ENCODE assay signal across 26 cellular contexts in genomic region chr15:89157918-89158564, GRCh38.
DNase-seq lines count a peak whose midpoint lies in the region; ATAC-seq and TF ChIP-seq lines count a peak whose summit lies in the region.
"Had no signal": no experiment of that assay in that cellular context is flagged by ENCODE, and none has a peak within 500 bp of the region (broad histone marks: within the 10 kb centered on the region; RNA-seq: fewer than 3 reads in every experiment).

No MANE protein-coding gene starts in this region.

- TF ChIP-seq CTCF in C4-2B (conservative IDR thresholded peaks at IDR 0.05), result no peak
- TF ChIP-seq CTCF in RWPE2 (IDR thresholded peaks at IDR 0.05; ENCODE audit: poor library complexity, severe bottlenecking), result no peak

- no peak overlapping the region for H3K18ac ChIP-seq in mesenchymal stem cell (ENCODE audit: low read depth in 1 of 2, low read length in 2 of 2)

- peaks cover 3% of the 10 kb centered on the region for H3K79me1 ChIP-seq in mesenchymal stem cell (replicated peaks; ENCODE audit: low read length, poor library complexity, severe bottlenecking)

- H2BK120ac ChIP-seq in mesenchymal stem cell (ENCODE audit: low read depth, low read length), result no peak overlapping the region

- ATAC-seq in RWPE2 (ENCODE audit: low read depth) (0 out of 3 replicates have a peak, but pooled peaks have one; percentile 14), Right ventricle myocardium inferior (peak; percentile 18)
- ATAC-seq: foreskin keratinocyte; naive thymus-derived CD4-positive, alpha-beta T cell had no signal

- DNase-seq in RWPE2 (ENCODE audit: low spot score) (no peak), Right ventricle myocardium inferior (ENCODE audit: missing footprints) (no peak), mesenchymal stem cell (no peak), H4 (ENCODE audit: low spot score) (no peak), MV-4-11 (lab: John Stamatoyannopoulos, UW) (no peak), GDM1 (lab: John Stamatoyannopoulos, UW) (no peak)
- DNase-seq: ACHN; activated CD4-positive, CD25-positive, alpha-beta regulatory T cell treated with anti-CD3 and anti-CD28 coated beads, Interleukin-2, amount 50 U/mL, for 72 hours; activated effector memory CD4-positive, alpha-beta T cell treated with anti-CD3 and anti-CD28 coated beads, Interleukin-2, amount 50 U/mL, for 16 hours; activated T-cell treated with anti-CD3 and anti-CD28 coated beads for 4 hours; DND-41; endodermal cell; foreskin keratinocyte; hippocampal formation; KBM-7; naive thymus-derived CD4-positive, alpha-beta T cell; NCI-H1105 treated with DMSO at 0.1 percent for 48 hours; NCI-H2081; NCI-H2227 treated with DMSO at 0.1 percent for 48 hours; NCI-H82; small intestine; stomach; thyroid gland had no signal

- H2AFZ ChIP-seq in mesenchymal stem cell (ENCODE audit: low read depth, low read length), result no peak overlapping the region

- no peak overlapping the region for H3K23ac ChIP-seq in mesenchymal stem cell (ENCODE audit: low read length in 2 of 2)

- intact Hi-C loops in Right ventricle myocardium inferior (cut with DNase I), result no loop called here

- H3K27me3 ChIP-seq in RWPE2 (ENCODE audit: insufficient read depth, poor library complexity, severe bottlenecking) (no peaks in the 10 kb centered on the region), mesenchymal stem cell (ENCODE audit: control insufficient read depth in 1 of 2, insufficient read depth in 1 of 2, low read length in 2 of 2) (no peaks in the 10 kb centered on the region)
- H3K27me3 ChIP-seq: BLaER1, esophagus muscularis mucosa, foreskin keratinocyte, stomach, thyroid gland had no signal

- no peak overlapping the region for H2BK5ac ChIP-seq in mesenchymal stem cell (ENCODE audit: low read depth, low read length, poor library complexity, severe bottlenecking)

- H3K4me3 ChIP-seq in RWPE2 (ENCODE audit: severe bottlenecking) (no peak overlapping the region), mesenchymal stem cell (ENCODE audit: insufficient read depth in 1 of 2, low read depth in 1 of 2, low read length in 2 of 2) (no peak overlapping the region)
- H3K4me3 ChIP-seq: BLaER1, esophagus muscularis mucosa, stomach, thyroid gland had no signal

- H3K9me3 ChIP-seq in RWPE2 (ENCODE audit: severe bottlenecking), result no peaks in the 10 kb centered on the region
- H3K9me3 ChIP-seq in mesenchymal stem cell (ENCODE audit: control insufficient read depth, low read length), result no peaks in the 10 kb centered on the region
- H3K9me3 ChIP-seq: BLaER1, esophagus muscularis mucosa, stomach had no signal

- H3K36me3 ChIP-seq in RWPE2 (ENCODE audit: low read depth) (peaks cover 52% of the 10 kb centered on the region), mesenchymal stem cell (ENCODE audit: control insufficient read depth in 1 of 2, insufficient read depth in 2 of 2, low read depth in 1 of 2, low read length in 2 of 2) (peaks cover 9 to 84% of the 10 kb centered on the region in 2 experiments)

- no peak overlapping the region for H4K91ac ChIP-seq in mesenchymal stem cell (ENCODE audit: low read length)

- H4K8ac ChIP-seq in mesenchymal stem cell (ENCODE audit: low read length), result peak overlapping the region; percentile 72

- no peak overlapping the region for H3K4ac ChIP-seq in mesenchymal stem cell (ENCODE audit: low read depth in 1 of 2, low read length in 2 of 2)

- H3K4me1 ChIP-seq in RWPE2 (ENCODE audit: insufficient read depth, poor library complexity, severe bottlenecking) (no peaks in the 10 kb centered on the region), mesenchymal stem cell (ENCODE audit: control insufficient read depth, insufficient read depth, low read depth, low read length) (no peaks in the 10 kb centered on the region)
- H3K4me1 ChIP-seq: BLaER1, foreskin keratinocyte, thyroid gland had no signal

- H3K27ac ChIP-seq in C4-2B, result 0 out of 2 replicates have a peak overlapping the region, but pooled peaks have one; percentile 7
- H3K27ac ChIP-seq in RWPE2 (ENCODE audit: poor library complexity, severe bottlenecking), result no peak overlapping the region
- no peak overlapping the region for H3K27ac ChIP-seq in mesenchymal stem cell (ENCODE audit: low read length, poor library complexity, severe bottlenecking)
- H3K27ac ChIP-seq: BLaER1, esophagus muscularis mucosa, foreskin keratinocyte, thyroid gland had no signal

- H2BK15ac ChIP-seq in mesenchymal stem cell (ENCODE audit: low read depth, poor library complexity, severe bottlenecking), result no peak overlapping the region

- no peak overlapping the region for H3K14ac ChIP-seq in mesenchymal stem cell (ENCODE audit: low read length in 2 of 2)

- no peak overlapping the region for H3K9ac ChIP-seq in mesenchymal stem cell (ENCODE audit: low read length)
- H3K9ac ChIP-seq: BLaER1 had no signal

- H2BK12ac ChIP-seq in mesenchymal stem cell (ENCODE audit: low read length in 2 of 2), result no peak overlapping the region

- no peak overlapping the region for H2AK5ac ChIP-seq in mesenchymal stem cell (ENCODE audit: low read length, severe bottlenecking)

- WGBS in mesenchymal stem cell, result 86% methylated on average over 4 of the region's 4 CpGs

- no peak overlapping the region for H3K4me2 ChIP-seq in mesenchymal stem cell (ENCODE audit: low read length, poor library complexity, severe bottlenecking)
- H3K4me2 ChIP-seq: BLaER1 had no signal
